Comparison of ENCODE assay signal across 1 cellular context in genomic region chr11:66291706-66292542, GRCh38.
TF ChIP-seq lines count a peak whose summit lies in the region.

TMEM151A (plus strand) TSS chr11:66291894; CDS start chr11:66292014, 120 bp downstream.

TF ChIP-seq in IMR-90, 13 proteins besides CTCF, POLR2A, EP300 and RAD21 (continued from another document):
- no peak for TF ChIP-seq ELK1 (IDR thresholded peaks at IDR 0.05; ENCODE audit: borderline replicate concordance, low read depth, low read length)
- TF ChIP-seq NFE2L2 (IDR thresholded peaks at IDR 0.05; ENCODE audit: low read depth, low read length) = no peak
- TF ChIP-seq FOS (IDR thresholded peaks at IDR 0.05; ENCODE audit: low read depth, low read length) = no peak
- no peak for TF ChIP-seq MAZ (IDR thresholded peaks at IDR 0.05; ENCODE audit: borderline replicate concordance, low read depth, low read length)
- TF ChIP-seq SMC3 (IDR thresholded peaks at IDR 0.05; ENCODE audit: low read depth, low read length) = no peak
